Comparison of ENCODE assay signal across 8 cellular contexts in the genomic region with DNA sequence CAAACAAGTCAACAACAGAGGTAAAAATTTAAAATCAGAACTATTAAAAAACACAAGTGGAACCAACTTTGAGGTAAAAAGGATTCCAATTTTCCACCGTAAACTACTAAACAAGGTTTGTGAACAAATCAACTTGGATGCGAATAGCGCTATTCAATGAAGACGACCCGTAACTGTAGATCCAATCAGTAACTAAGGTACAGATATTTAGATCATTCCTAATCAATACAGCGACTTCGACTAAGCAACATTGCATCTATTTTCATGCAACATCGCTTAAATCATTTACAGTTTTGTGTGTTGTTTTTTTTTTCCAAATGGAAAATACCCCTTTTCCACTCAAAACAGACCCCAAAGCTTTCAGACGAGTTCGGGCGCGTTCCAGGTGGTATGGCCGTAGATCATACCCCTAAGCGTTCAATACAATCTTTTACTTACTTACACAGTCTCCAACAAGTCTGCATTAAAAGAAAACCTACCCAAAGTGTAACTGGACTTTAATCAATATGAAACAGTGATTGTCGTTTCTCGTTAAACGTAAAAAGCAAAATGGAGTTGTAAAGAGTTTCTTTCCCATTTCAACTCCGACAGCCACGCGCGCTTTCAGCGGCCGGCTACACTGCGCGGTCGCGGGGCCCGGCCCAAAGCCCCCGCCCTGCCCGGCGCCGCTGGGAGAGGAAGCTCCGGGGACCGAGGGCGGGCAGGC. TPM values are rescaled to one million over a fixed set of nuclear protein-coding genes. Genes with fewer than 3 reads are reported as not detected.
DNase-seq lines count a peak whose midpoint lies in the region; ATAC-seq and TF ChIP-seq lines count a peak whose summit lies in the region.

No MANE protein-coding gene starts in this region.

- peak overlapping the region; percentile 93 for H3K27ac Mint-ChIP-seq in stimulated activated naive CD8-positive, alpha-beta T cell treated with anti-CD3 and anti-CD28 coated beads, Interleukin-15, Interleukin-2, amounts not matched to agents 100 ng/mL and 50 ng/mL, for 24 hours
- H3K27ac Mint-ChIP-seq in brain = peak overlapping the region; percentile 95 to 97 (median 96)

- peak overlapping the region; percentile 86 for H3K4me3 ChIP-seq in upper lobe of right lung

- intact Hi-C loops in upper lobe of right lung (cut with DNase I) = no loop called here

- H3K4me1 ChIP-seq in upper lobe of right lung = peaks cover 63% of the 10 kb centered on the region

- TF ChIP-seq CTCF in brain (conservative IDR thresholded peaks at IDR 0.05) = no peak
- no peak for TF ChIP-seq CTCF in upper lobe of right lung (IDR thresholded peaks at IDR 0.05)

- no peak for DNase-seq in stimulated activated naive CD8-positive, alpha-beta T cell treated with anti-CD3 and anti-CD28 coated beads, Interleukin-15, Interleukin-2, amounts not matched to agents 100 U/mL and 50 U/mL, for 24 hours
- DNase-seq in lung microvascular endothelial cell (ENCODE audit: low read depth in 2 of 2) (peak; percentile 37 to 52), upper lobe of right lung (no peak), SK-N-DZ (ENCODE audit: low spot score) (no peak), NCI-H1436 treated with DMSO at 0.1 percent for 48 hours (lab: John Stamatoyannopoulos, UW) (no peak)

- H3K4me1 Mint-ChIP-seq in stimulated activated naive CD8-positive, alpha-beta T cell treated with anti-CD3 and anti-CD28 coated beads, Interleukin-15, Interleukin-2, amounts not matched to agents 100 ng/mL and 50 ng/mL, for 24 hours (ENCODE audit: low read depth) = peaks cover 71% of the 10 kb centered on the region
- peaks cover 65% of the 10 kb centered on the region for H3K4me1 Mint-ChIP-seq in brain

- H3K9me3 ChIP-seq in upper lobe of right lung = no peaks in the 10 kb centered on the region

- ATAC-seq in stimulated activated naive CD8-positive, alpha-beta T cell treated with anti-CD3 and anti-CD28 coated beads, Interleukin-15, Interleukin-2, amounts not matched to agents 100 U/mL and 50 U/mL, for 24 hours = no peak
- no peak for ATAC-seq in upper lobe of right lung
- no peak for ATAC-seq in HG03196 (IDR thresholded peaks at IDR 0.05; ENCODE audit: unreplicated experiment)

- H3K27me3 ChIP-seq in upper lobe of right lung = no peaks in the 10 kb centered on the region

- H3K36me3 Mint-ChIP-seq in stimulated activated naive CD8-positive, alpha-beta T cell treated with anti-CD3 and anti-CD28 coated beads, Interleukin-15, Interleukin-2, amounts not matched to agents 100 ng/mL and 50 ng/mL, for 24 hours (ENCODE audit: low read depth) = peaks cover 41% of the 10 kb centered on the region
- H3K36me3 Mint-ChIP-seq in brain = peaks cover 15% of the 10 kb centered on the region

- H3K27me3 Mint-ChIP-seq in stimulated activated naive CD8-positive, alpha-beta T cell treated with anti-CD3 and anti-CD28 coated beads, Interleukin-15, Interleukin-2, amounts not matched to agents 100 ng/mL and 50 ng/mL, for 24 hours = no peaks in the 10 kb centered on the region
- H3K27me3 Mint-ChIP-seq in brain = peaks cover 4% of the 10 kb centered on the region

- H3K36me3 ChIP-seq in upper lobe of right lung = peaks cover 8% of the 10 kb centered on the region

- H3K27ac ChIP-seq in upper lobe of right lung = peak overlapping the region; percentile 97

- H3K4me3 Mint-ChIP-seq in stimulated activated naive CD8-positive, alpha-beta T cell treated with anti-CD3 and anti-CD28 coated beads, Interleukin-15, Interleukin-2, amounts not matched to agents 100 ng/mL and 50 ng/mL, for 24 hours = peak overlapping the region; percentile 96
- peak overlapping the region; percentile 93 to 99 (median 96) for H3K4me3 Mint-ChIP-seq in brain

- H3K9me3 Mint-ChIP-seq in stimulated activated naive CD8-positive, alpha-beta T cell treated with anti-CD3 and anti-CD28 coated beads, Interleukin-15, Interleukin-2, amounts not matched to agents 100 ng/mL and 50 ng/mL, for 24 hours = no peaks in the 10 kb centered on the region
- H3K9me3 Mint-ChIP-seq in brain = peaks cover 0 to 6% (median 0%) of the 10 kb centered on the region in 5 experiments

RNA-seq across cellular contexts. Expression of a gene that starts 0.8 kb away (rescaled TPM):
- 385 TPM for polyA plus RNA-seq in brain (ENCODE audit: insufficient read depth, low read depth, low replicate concordance)
- total RNA-seq in lung microvascular endothelial cell (401 and 472 TPM in 2 replicates), upper lobe of right lung (543 TPM)
- 289 and 303 TPM in 2 replicates for polyA plus RNA-seq in SK-N-DZ (2014; cell fraction: cytosol; rRNA removed)
- 135 and 139 TPM in 2 replicates for polyA plus RNA-seq in SK-N-DZ (2014; cell fraction: nucleus; rRNA removed)

RNA-seq across cellular contexts. Expression of a gene that starts 1.2 kb away (rescaled TPM):
- 56.6 TPM for polyA plus RNA-seq in brain (ENCODE audit: insufficient read depth, low read depth, low replicate concordance)
- total RNA-seq in lung microvascular endothelial cell (13.5 and 23.8 TPM in 2 replicates), upper lobe of right lung (38.1 TPM)
- polyA plus RNA-seq in SK-N-DZ (2014; cell fraction: cytosol; rRNA removed) = 13.0 and 15.2 TPM in 2 replicates
- polyA plus RNA-seq in SK-N-DZ (2014; cell fraction: nucleus; rRNA removed) = 1.9 and 5.5 TPM in 2 replicates

RNA-seq across cellular contexts. Expression of a gene that starts 11.3 kb away (rescaled TPM):
- polyA plus RNA-seq in brain (ENCODE audit: insufficient read depth, low read depth, low replicate concordance) = 2.7 TPM
- total RNA-seq in lung microvascular endothelial cell = 0.22 and 0.60 TPM in 2 replicates
- total RNA-seq in upper lobe of right lung = 9.0 TPM
- polyA plus RNA-seq in SK-N-DZ (2014; cell fraction: cytosol; rRNA removed) = 25.3 and 29.1 TPM in 2 replicates
- polyA plus RNA-seq in SK-N-DZ (2014; cell fraction: nucleus; rRNA removed) = 46.0 and 58.1 TPM in 2 replicates

RNA-seq across cellular contexts. Expression of a gene that starts 18.1 kb away (rescaled TPM):
- polyA plus RNA-seq in brain (ENCODE audit: insufficient read depth, low read depth, low replicate concordance) = 13.2 TPM
- total RNA-seq in lung microvascular endothelial cell (2.6 and 4.4 TPM in 2 replicates), upper lobe of right lung (23.1 TPM)
- polyA plus RNA-seq in SK-N-DZ (2014; cell fraction: cytosol; rRNA removed) = 6.7 and 8.0 TPM in 2 replicates
- 41.9 and 49.9 TPM in 2 replicates for polyA plus RNA-seq in SK-N-DZ (2014; cell fraction: nucleus; rRNA removed)

RNA-seq across cellular contexts. Expression of a gene that starts 52.8 kb away (rescaled TPM):
- polyA plus RNA-seq in brain (ENCODE audit: insufficient read depth, low read depth, low replicate concordance) = 188 TPM
- total RNA-seq in lung microvascular endothelial cell = 468 and 667 TPM in 2 replicates
- total RNA-seq in upper lobe of right lung = 415 TPM
- 103 and 122 TPM in 2 replicates for polyA plus RNA-seq in SK-N-DZ (2014; cell fraction: cytosol; rRNA removed)
- polyA plus RNA-seq in SK-N-DZ (2014; cell fraction: nucleus; rRNA removed) = 56.1 and 66.9 TPM in 2 replicates

Comparison
In these comparisons a context has a peak if more than half of its experiments do, and no peak if none do; other contexts are left out.
1. DNase-seq: peak in lung microvascular endothelial cell (2 of 2); none in stimulated activated naive CD8-positive, alpha-beta T cell treated with anti-CD3 and anti-CD28 coated beads, Interleukin-15, Interleukin-2, amounts not matched to agents 100 U/mL and 50 U/mL, for 24 hours (single experiment), upper lobe of right lung (single experiment), SK-N-DZ (single experiment) and NCI-H1436 treated with DMSO at 0.1 percent for 48 hours (single experiment).